In the genomic region with DNA sequence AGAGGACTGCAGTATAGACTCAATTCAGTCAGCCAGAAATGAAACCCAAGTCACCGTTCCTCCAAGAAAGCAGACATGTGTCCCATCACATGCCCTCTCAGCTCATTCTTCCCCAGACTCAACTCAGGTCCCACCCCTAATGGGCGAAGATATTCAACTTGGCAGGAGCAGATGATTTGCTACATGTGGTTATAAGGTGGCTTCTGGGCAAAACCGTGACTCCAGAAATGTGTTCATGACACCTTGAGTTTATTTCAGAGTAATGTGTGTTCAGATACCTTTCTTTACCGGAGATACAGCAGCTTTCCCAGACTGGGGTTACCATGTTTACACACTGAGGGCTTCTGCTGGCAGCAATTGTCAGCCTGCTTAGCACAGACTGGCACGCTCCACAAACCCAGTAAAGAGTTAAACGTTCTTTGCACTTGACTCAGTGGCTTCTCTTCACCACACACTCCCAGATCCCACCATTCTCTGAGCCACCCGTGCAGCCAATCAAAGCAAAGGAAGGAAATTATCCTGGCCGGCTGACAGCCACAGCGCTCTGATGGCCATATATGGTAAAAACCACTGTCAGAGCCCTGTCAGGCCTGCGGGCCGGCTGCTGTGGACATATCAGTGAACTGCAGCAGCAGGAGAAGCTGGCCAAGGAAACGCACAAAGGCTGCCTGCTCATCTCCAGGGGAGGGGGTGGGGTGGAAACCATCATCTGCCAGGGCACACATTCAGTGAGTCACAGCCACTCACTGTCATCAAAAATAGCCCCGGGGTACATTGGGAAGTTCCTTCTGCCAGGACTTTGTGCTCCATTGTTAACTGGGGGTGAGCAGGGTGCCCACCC, we compare ENCODE assay signal across 7 cellular contexts. TPM values are rescaled to one million over a fixed set of nuclear protein-coding genes. Genes with fewer than 3 reads are reported as not detected.
A peak's percentile ranks its signal among the peaks of the same experiment; 100 is the strongest.
DNase-seq lines count a peak whose midpoint lies in the region; ATAC-seq, FAIRE-seq and TF ChIP-seq lines count a peak whose summit lies in the region.

No MANE protein-coding gene starts in this region.

- ATAC-seq in GM18505 (IDR thresholded peaks at IDR 0.05; ENCODE audit: unreplicated experiment) (peak; percentile 58), HG03025 (IDR thresholded peaks at IDR 0.05; ENCODE audit: low FRiP score, unreplicated experiment) (peak; percentile 67), body of pancreas (peak; percentile 86), gastrocnemius medialis (peak; percentile 68 to 72)

- peak; percentile 71 for DNase-seq in NCI-H2081 treated with DMSO at 0.1 percent for 48 hours (lab: John Stamatoyannopoulos, UW)
- DNase-seq in body of pancreas: peak; percentile 68 to 89 (median 84)
- DNase-seq in iPS DF 4.7 (ENCODE audit: extremely low read depth, low spot score): peak; percentile 92
- DNase-seq in gastrocnemius medialis: peak; percentile 98 to 100

- H3K36me3 ChIP-seq in body of pancreas (replicated peaks in 1 of 2; ENCODE audit: insufficient read depth in 1 of 2, low read depth in 2 of 2) (no peaks in the 10 kb centered on the region), gastrocnemius medialis (no peaks in the 10 kb centered on the region)

- H3K9me3 ChIP-seq in body of pancreas (no peaks in the 10 kb centered on the region), gastrocnemius medialis (no peaks in the 10 kb centered on the region)

- TF ChIP-seq CTCF in body of pancreas (IDR thresholded peaks at IDR 0.05) (peak in 4 of 7 experiments; percentile 44 to 47 (median 46)), gastrocnemius medialis (IDR thresholded peaks at IDR 0.05 in 4 of 5, conservative IDR thresholded peaks at IDR 0.05 in 1 of 5) (peak; percentile 44 to 68 (median 56))

- intact Hi-C loops in body of pancreas (cut with DNase I): no loop called here
- intact Hi-C loops in gastrocnemius medialis (cut with DNase I; ENCODE audit: low total_unique reads): loop anchor here (1.0 to 5.0 kb wide), 4 partner anchors 39 to 426 kb away; a partner anchor contains a TSS

- in situ Hi-C loops in gastrocnemius medialis (cut with MboI; ENCODE audit: low sequenced_read_pairs in 4 of 4): loop anchor here in 1 of 4 donors (25.0 kb wide), 1 partner anchor 421 kb away; a partner anchor contains a TSS

- peaks cover 35% of the 10 kb centered on the region for H3K4me1 ChIP-seq in body of pancreas
- peaks cover 86 to 91% of the 10 kb centered on the region in 2 donors for H3K4me1 ChIP-seq in gastrocnemius medialis

- TF ChIP-seq POLR2A in GM18505 (IDR thresholded peaks at IDR 0.05; ENCODE audit: borderline replicate concordance, extremely low read depth, insufficient read depth, insufficient read length) (peak; percentile 52), body of pancreas (IDR thresholded peaks at IDR 0.05) (peak in 1 of 3 donors; percentile 15), gastrocnemius medialis (IDR thresholded peaks at IDR 0.05) (peak; percentile 60 to 70)

- H3K4me3 ChIP-seq in body of pancreas: no peak overlapping the region
- H3K4me3 ChIP-seq in gastrocnemius medialis: peak overlapping the region; percentile 34 to 49 (median 45)

- peak; percentile 86 for FAIRE-seq in TTC549 (lab: Jason Lieb, UNC)

- no peaks in the 10 kb centered on the region for H3K27me3 ChIP-seq in body of pancreas
- H3K27me3 ChIP-seq in gastrocnemius medialis: no peaks in the 10 kb centered on the region

- H3K27ac ChIP-seq in body of pancreas: peak overlapping the region; percentile 51 to 80 (median 63)
- peak overlapping the region; percentile 92 to 98 (median 96) for H3K27ac ChIP-seq in gastrocnemius medialis

- WGBS in body of pancreas, 2 donors: 8 to 13% methylated on average over 10 to 13 of the region's 13 CpGs

RNA-seq across cellular contexts. Expression of a gene that starts 39.9 kb away (rescaled TPM):
- total RNA-seq in body of pancreas (10 to 100 TPM; 26.7 to 27.4 TPM), gastrocnemius medialis (10 to 100 TPM; 24.7 to 47.6 (median 30.9) TPM)

RNA-seq across cellular contexts. Expression of a gene that starts 57.7 kb away (rescaled TPM):
- 1 to 10 TPM in 1 of 2 donors, under 1 TPM in 1; 0.66 to 2.3 TPM for total RNA-seq in body of pancreas
- 1 to 10 TPM in 3 of 4 donors, under 1 TPM in 1; 0.19 to 5.0 (median 2.6) TPM for total RNA-seq in gastrocnemius medialis

Comparison
In these comparisons a context has a peak if more than half of its experiments do, and no peak if none do; other contexts are left out.
1. H3K4me3 ChIP-seq: peak in gastrocnemius medialis (4 of 4); none in body of pancreas (0 of 2).
2. Peak in every context shown above with its lines, with median percentiles within 50 percentile points of each other: ATAC-seq and DNase-seq.